ENCODE assay signal across 2 cellular contexts in genomic region chr2:70010222-70011111, GRCh38.
TF ChIP-seq lines count a peak whose summit lies in the region.

No MANE protein-coding gene starts in this region.

TF ChIP-seq in GM23338, 12 proteins besides CTCF, POLR2A, EP300 and RAD21 (continued from another document):
- TF ChIP-seq CREB1 (CRISPR knock-in tag; IDR thresholded peaks at IDR 0.05; ENCODE audit: low read depth) (no peak), EZH2phosphoT487 (IDR thresholded peaks at IDR 0.05; ENCODE audit: unreplicated experiment) (no peak), ETS1 (IDR thresholded peaks at IDR 0.05) (no peak), ZNF114 (CRISPR knock-in tag; IDR thresholded peaks at IDR 0.05) (no peak), ZNF462 (CRISPR knock-in tag; IDR thresholded peaks at IDR 0.05) (no peak), REST (IDR thresholded peaks at IDR 0.05; ENCODE audit: unreplicated experiment) (no peak), STAT1 (IDR thresholded peaks at IDR 0.05; ENCODE audit: unreplicated experiment) (no peak)

TF ChIP-seq in H1, 55 proteins besides CTCF, POLR2A, EP300 and RAD21 (continued from another document):
- no peak for TF ChIP-seq RBBP5 (IDR thresholded peaks at IDR 0.05; ENCODE audit: borderline replicate concordance, low read depth, low read length)
TF ChIP-seq in H1: peak in this region for 0.
